Comparison of ENCODE assay signal across 8 cellular contexts in genomic region chr2:205947621-205948495, GRCh38.
DNase-seq lines count a peak whose midpoint lies in the region; ATAC-seq, FAIRE-seq and TF ChIP-seq lines count a peak whose summit lies in the region.

No MANE protein-coding gene starts in this region.

- no peaks in the 10 kb centered on the region for H3K79me2 ChIP-seq in DOHH2 (ENCODE audit: control insufficient read depth, low read length)

- H3F3A ChIP-seq in DOHH2 (ENCODE audit: control insufficient read depth, insufficient read depth) = no peaks in the 10 kb centered on the region

- no peaks in the 10 kb centered on the region for H3K9me3 ChIP-seq in DOHH2 (ENCODE audit: control insufficient read depth, insufficient read depth, low read length)

- no peak overlapping the region for H3K4me2 ChIP-seq in DOHH2 (ENCODE audit: low read length)

- no peak for FAIRE-seq in frontal cortex (lab: Jason Lieb, UNC)
- no peak for FAIRE-seq in urothelium cell line (lab: Jason Lieb, UNC)

- H3K4me3 ChIP-seq in DOHH2 (ENCODE audit: low read length) = no peak overlapping the region
- no peak overlapping the region for H3K4me3 ChIP-seq in Jurkat, Clone E6-1 (ENCODE audit: low read length)

- TF ChIP-seq CTCF in DOHH2 (IDR thresholded peaks at IDR 0.05; ENCODE audit: low read depth, low read length, poor library complexity, severe bottlenecking) = peak; percentile 91

- DNase-seq in Jurkat, Clone E6-1 (ENCODE audit: low read depth, low spot score) = peak; percentile 49
- DNase-seq in RPMI8226 (peak; percentile 64), frontal cortex (ENCODE audit: low spot score in 2 of 2) (peak; percentile 50 to 68), pons (ENCODE audit: low spot score) (peak; percentile 40), urothelium cell line (ENCODE audit: low spot score) (peak; percentile 72)
- DNase-seq in activated effector memory CD4-positive, alpha-beta T cell treated with Interleukin-2 at 50 U/mL for 16 hours = peak; percentile 20

- H3K27me3 ChIP-seq in DOHH2 (ENCODE audit: control insufficient read depth, low read length) = 0 out of 2 replicates have a peak, but pooled peaks cover 2% of the 10 kb centered on the region

- H3K4me1 ChIP-seq in DOHH2 (ENCODE audit: control insufficient read depth, low read length) = peaks cover 8% of the 10 kb centered on the region

- ATAC-seq in GM21526 (IDR thresholded peaks at IDR 0.05; ENCODE audit: low FRiP score, unreplicated experiment) = peak; percentile 92

- no peaks in the 10 kb centered on the region for H3K36me3 ChIP-seq in DOHH2 (ENCODE audit: control insufficient read depth, low read length)

- no peaks in the 10 kb centered on the region for H3K9me2 ChIP-seq in DOHH2 (replicated peaks; ENCODE audit: control insufficient read depth, low read length)

- no peak overlapping the region for H3K27ac ChIP-seq in DOHH2 (ENCODE audit: low read depth, low read length)

- H4K20me1 ChIP-seq in DOHH2 (ENCODE audit: control insufficient read depth, insufficient read depth, low read depth, low read length) = no peaks in the 10 kb centered on the region

Comparison
In these comparisons a context has a peak if more than half of its experiments do, and no peak if none do; other contexts are left out.
1. DNase-seq: peak in every context shown above with its lines; median percentile 72 in urothelium cell line; 64 in RPMI8226; 59 in frontal cortex; 49 in Jurkat, Clone E6-1; 40 in pons; 20 in activated effector memory CD4-positive, alpha-beta T cell treated with Interleukin-2 at 50 U/mL for 16 hours.